ENCODE assay signal across 9 cellular contexts in genomic region chr6:38337819-38338465, GRCh38.
A peak's percentile ranks its signal among the peaks of the same experiment; 100 is the strongest.
DNase-seq lines count a peak whose midpoint lies in the region; ATAC-seq lines count a peak whose summit lies in the region.
"Had no signal": no experiment of that assay in that cellular context is flagged by ENCODE, and none has a peak within 500 bp of the region (broad histone marks: within the 10 kb centered on the region; RNA-seq: fewer than 3 reads in every experiment).

No MANE protein-coding gene starts in this region.

- H3K79me2 ChIP-seq in Karpas-422 (ENCODE audit: low read length) = no peaks in the 10 kb centered on the region

- H3K9me3 ChIP-seq in Karpas-422 (ENCODE audit: low read length) = no peaks in the 10 kb centered on the region
- H3K9me3 ChIP-seq: psoas muscle had no signal

- no peaks in the 10 kb centered on the region for H3K4me1 ChIP-seq in Karpas-422 (ENCODE audit: low read length)
- H3K4me1 ChIP-seq: psoas muscle had no signal

- no peak overlapping the region for H3K27ac ChIP-seq in Karpas-422 (ENCODE audit: low read length)
- H3K27ac ChIP-seq: psoas muscle had no signal

- ATAC-seq in esophagus mucosa = peak; percentile 60
- ATAC-seq: left ventricle myocardium superior, psoas muscle had no signal

- no peaks in the 10 kb centered on the region for H3K27me3 ChIP-seq in Karpas-422 (ENCODE audit: low read length)

- DNase-seq in GM04503 (ENCODE audit: low read depth) = peak; percentile 42
- peak; percentile 66 for DNase-seq in RKO (ENCODE audit: low spot score)
- peak; percentile 73 for DNase-seq in skeletal muscle cell (ENCODE audit: low read depth)
- DNase-seq in NCI-H1417 treated with DMSO at 0.1 percent for 48 hours (lab: John Stamatoyannopoulos, UW) = no peak
- no peak for DNase-seq in medulla oblongata (ENCODE audit: extremely low spot score)
- no peak for DNase-seq in Karpas-422
- DNase-seq: left ventricle myocardium superior, psoas muscle had no signal

- H2AFZ ChIP-seq in Karpas-422 (ENCODE audit: low read length) = no peak overlapping the region

- H3K36me3 ChIP-seq in Karpas-422 (ENCODE audit: insufficient read depth, low read length) = no peaks in the 10 kb centered on the region

- no peaks in the 10 kb centered on the region for H3K9me2 ChIP-seq in Karpas-422 (replicated peaks; ENCODE audit: insufficient read depth, low read length)

- H3K4me3 ChIP-seq in skeletal muscle cell (ENCODE audit: low read depth, low read length) (no peak overlapping the region), Karpas-422 (ENCODE audit: low read length) (no peak overlapping the region)
- H3K4me3 ChIP-seq: psoas muscle had no signal

- no peak overlapping the region for H3K9ac ChIP-seq in Karpas-422 (ENCODE audit: low read length)

- H3K4me2 ChIP-seq in Karpas-422 (ENCODE audit: low read depth, low read length, poor library complexity, severe bottlenecking) = no peak overlapping the region

- no peaks in the 10 kb centered on the region for H4K20me1 ChIP-seq in Karpas-422 (ENCODE audit: insufficient read depth, low read depth, low read length)

Comparison
In these comparisons a context has a peak if more than half of its experiments do, and no peak if none do; other contexts are left out.
1. DNase-seq: peak in GM04503 (single experiment), RKO (single experiment) and skeletal muscle cell (single experiment); none in NCI-H1417 treated with DMSO at 0.1 percent for 48 hours (single experiment), medulla oblongata (single experiment) and Karpas-422 (single experiment).